ENCODE assay signal across 8 cellular contexts in the genomic region with DNA sequence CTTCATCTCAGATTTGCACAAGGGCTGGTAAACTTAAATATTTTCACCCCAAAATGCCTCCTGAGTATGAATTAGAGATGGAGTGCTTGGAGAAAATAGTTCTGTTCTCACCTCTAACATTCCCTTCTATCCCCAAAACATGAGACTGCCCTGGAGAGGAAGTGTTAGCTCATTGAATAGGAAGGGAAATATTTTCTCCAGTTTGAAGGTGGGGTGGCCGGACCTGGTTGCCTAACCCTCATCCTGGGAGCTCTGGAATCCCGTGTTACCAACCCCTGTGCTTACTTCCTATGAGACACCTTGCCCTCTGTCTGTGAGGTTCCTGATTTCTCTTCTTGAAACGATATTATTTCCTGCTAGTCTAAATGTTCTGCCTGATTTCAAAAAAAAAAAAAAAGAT. TPM values are rescaled to one million over a fixed set of nuclear protein-coding genes. Genes with fewer than 3 reads are reported as not detected.
DNase-seq lines count a peak whose midpoint lies in the region; ATAC-seq and TF ChIP-seq lines count a peak whose summit lies in the region.

No MANE protein-coding gene starts in this region.

- H3K4me3 ChIP-seq in BJ (ENCODE audit: low read depth, low read length) (peak overlapping the region; percentile 26), coronary artery (peak overlapping the region; percentile 66)

- POLR2A ChIA-PET in BJ (lab: Charles Lee), result interaction anchor here (0.6 kb wide), 1 partner anchor 18 kb away, joined by 5 read pairs; no protein-coding TSS in a partner anchor
- POLR2A ChIA-PET in naive thymus-derived CD8-positive, alpha-beta T cell (lab: Charles Lee), result interaction anchor here (1.3 to 2.1 kb wide), 4 partner anchors 51 to 113 kb away, joined by 4 to 15 read pairs (median 10); a partner anchor contains a TSS

- CTCF ChIA-PET in BJ (lab: Yijun Ruan, JAX), result interaction anchor here (2.0 kb wide), 1 partner anchor 67 kb away, joined by 12 read pairs; no protein-coding TSS in a partner anchor

- no peak for ATAC-seq in naive thymus-derived CD8-positive, alpha-beta T cell
- ATAC-seq in GM21390 (IDR thresholded peaks at IDR 0.05; ENCODE audit: unreplicated experiment), result no peak

- DNase-seq in BJ (ENCODE audit: low read depth) (no peak), M059J (ENCODE audit: low read depth) (peak; percentile 60), coronary artery (ENCODE audit: low spot score) (no peak), glutamatergic neuron (no peak), NCI-H524 treated with DMSO at 0.1 percent for 48 hours (lab: John Stamatoyannopoulos, UW) (no peak), NCI-H1092 treated with DMSO at 0.1 percent for 48 hours (lab: John Stamatoyannopoulos, UW) (no peak)
- peak in 1 of 10 donors; percentile 1 for DNase-seq in naive thymus-derived CD8-positive, alpha-beta T cell

- peaks cover 31 to 49% (median 31%) of the 10 kb centered on the region in 3 donors for H3K36me3 Mint-ChIP-seq in naive thymus-derived CD8-positive, alpha-beta T cell
- H3K36me3 Mint-ChIP-seq in glutamatergic neuron (ENCODE audit: unreplicated experiment), result peaks cover 11% of the 10 kb centered on the region

- no peaks in the 10 kb centered on the region for H3K27me3 Mint-ChIP-seq in naive thymus-derived CD8-positive, alpha-beta T cell
- H3K27me3 Mint-ChIP-seq in glutamatergic neuron (ENCODE audit: unreplicated experiment), result no peaks in the 10 kb centered on the region

- H3K36me3 ChIP-seq in BJ (ENCODE audit: control insufficient read depth, insufficient read depth, low read length), result 0 out of 2 replicates have a peak, but pooled peaks cover 1% of the 10 kb centered on the region

- H3K4me3 Mint-ChIP-seq in naive thymus-derived CD8-positive, alpha-beta T cell, result peak overlapping the region; percentile 88 to 97 (median 94)
- no peak overlapping the region for H3K4me3 Mint-ChIP-seq in glutamatergic neuron (ENCODE audit: unreplicated experiment)

- peaks cover 19 to 53% (median 33%) of the 10 kb centered on the region in 4 donors for H3K4me1 Mint-ChIP-seq in naive thymus-derived CD8-positive, alpha-beta T cell
- no peaks in the 10 kb centered on the region for H3K4me1 Mint-ChIP-seq in glutamatergic neuron (ENCODE audit: low read depth, unreplicated experiment)

- peak overlapping the region; percentile 90 to 99 (median 97) for H3K27ac Mint-ChIP-seq in naive thymus-derived CD8-positive, alpha-beta T cell
- H3K27ac Mint-ChIP-seq in glutamatergic neuron (ENCODE audit: unreplicated experiment), result no peak overlapping the region

- peak overlapping the region; percentile 82 to 87 for H3K27ac ChIP-seq in coronary artery

- no peak for TF ChIP-seq CTCF in BJ (IDR thresholded peaks at IDR 0.05; ENCODE audit: insufficient read depth, low read depth, low read length)
- TF ChIP-seq CTCF in coronary artery (IDR thresholded peaks at IDR 0.05), result no peak
- no peak for TF ChIP-seq CTCF in glutamatergic neuron (IDR thresholded peaks at IDR 0.05; ENCODE audit: partially characterized antibody, unreplicated experiment)

- no peaks in the 10 kb centered on the region for H3K27me3 ChIP-seq in BJ (ENCODE audit: control insufficient read depth, insufficient read depth, low read length)

- H3K9me3 Mint-ChIP-seq in naive thymus-derived CD8-positive, alpha-beta T cell, result peaks cover 3 to 51% (median 22%) of the 10 kb centered on the region in 9 donors
- no peaks in the 10 kb centered on the region for H3K9me3 Mint-ChIP-seq in glutamatergic neuron (ENCODE audit: unreplicated experiment)

RNA-seq across cellular contexts. Expression of a gene that starts 0.8 kb away (rescaled TPM):
- polyA plus RNA-seq in BJ (2011; rRNA removed), result 6.2 and 11.4 TPM in 2 replicates
- 3.7 TPM in 2 replicates for polyA minus RNA-seq in BJ (2011; rRNA and poly(A)+ RNA removed)
- total RNA-seq in M059J (2014; rRNA removed; shearing (Covaris generic)), result 42.5 and 58.0 TPM in 2 replicates
- total RNA-seq in naive thymus-derived CD8-positive, alpha-beta T cell, result 1 to 10 TPM; 5.6 to 7.0 TPM
- 1 to 10 TPM; 3.7 to 7.0 (median 5.7) TPM for polyA plus RNA-seq in naive thymus-derived CD8-positive, alpha-beta T cell
- not detected for total RNA-seq in glutamatergic neuron (ENCODE audit: unreplicated experiment)

RNA-seq across cellular contexts. Expression of a gene that starts 25.2 kb away (rescaled TPM):
- polyA plus RNA-seq in BJ (2011; rRNA removed), result 18.7 and 25.8 TPM in 2 replicates
- 5.5 and 5.8 TPM in 2 replicates for polyA minus RNA-seq in BJ (2011; rRNA and poly(A)+ RNA removed)
- 303 and 380 TPM in 2 replicates for total RNA-seq in M059J (2014; rRNA removed; shearing (Covaris generic))
- under 1 TPM; 0.57 to 0.58 TPM for total RNA-seq in naive thymus-derived CD8-positive, alpha-beta T cell
- 1 to 10 TPM; 1.0 to 3.2 (median 2.6) TPM for polyA plus RNA-seq in naive thymus-derived CD8-positive, alpha-beta T cell
- total RNA-seq in glutamatergic neuron (ENCODE audit: unreplicated experiment), result not detected

RNA-seq across cellular contexts. Expression of a gene that starts 51.1 kb away (rescaled TPM):
- polyA plus RNA-seq in BJ (2011; rRNA removed), result 80.3 and 145 TPM in 2 replicates
- polyA minus RNA-seq in BJ (2011; rRNA and poly(A)+ RNA removed), result 28.7 and 36.3 TPM in 2 replicates
- 120 and 149 TPM in 2 replicates for total RNA-seq in M059J (2014; rRNA removed; shearing (Covaris generic))
- total RNA-seq in naive thymus-derived CD8-positive, alpha-beta T cell, result 10 to 100 TPM; 31.2 to 38.4 TPM
- polyA plus RNA-seq in naive thymus-derived CD8-positive, alpha-beta T cell, result 100 to 1,000 TPM in 1 of 3 donors, 10 to 100 TPM in 2; 86.7 to 102 (median 88.6) TPM
- 22.0 TPM for total RNA-seq in glutamatergic neuron (ENCODE audit: unreplicated experiment)

Comparison
In these comparisons a context has a peak if more than half of its experiments do, and no peak if none do; other contexts are left out.
1. RNA of a gene that starts 25.2 kb away (total RNA-seq): 303 to 380 TPM in M059J; 0.57 to 0.58 TPM in naive thymus-derived CD8-positive, alpha-beta T cell and not detected in glutamatergic neuron (single experiment); every median in the first group is over 100 times any median in the second.